ENCODE assay signal across 8 cellular contexts in genomic region chr3:8501388-8502131, GRCh38. TPM values are rescaled to one million over a fixed set of nuclear protein-coding genes. Genes with fewer than 3 reads are reported as not detected.
DNase-seq lines count a peak whose midpoint lies in the region; ATAC-seq and TF ChIP-seq lines count a peak whose summit lies in the region.

TSS of gene LMCD1 (plus strand) at chr3:8501823. CDS start at chr3:8501939, 116 bp downstream.

- H3K4me3 Mint-ChIP-seq in activated CD8-positive, alpha-beta T cell treated with anti-CD3 and anti-CD28 coated beads, Interleukin-2, amount 10 ng/mL, durations not matched to agents 7 days and 5 days: peak within 1 kb of the TSS; percentile 66

- peaks cover 9% of the 10 kb centered on the region for H3K4me1 Mint-ChIP-seq in activated CD8-positive, alpha-beta T cell treated with anti-CD3 and anti-CD28 coated beads, Interleukin-2, amount 10 ng/mL, durations not matched to agents 7 days and 5 days (ENCODE audit: low read depth)

- no peaks in the 10 kb centered on the region for H3K9me3 Mint-ChIP-seq in activated CD8-positive, alpha-beta T cell treated with anti-CD3 and anti-CD28 coated beads, Interleukin-2, amount 10 ng/mL, durations not matched to agents 7 days and 5 days (ENCODE audit: insufficient read depth)

- peaks cover 22% of the 10 kb centered on the region for H3K27me3 Mint-ChIP-seq in activated CD8-positive, alpha-beta T cell treated with anti-CD3 and anti-CD28 coated beads, Interleukin-2, amount 10 ng/mL, durations not matched to agents 7 days and 5 days (ENCODE audit: low read depth)

- H3K36me3 Mint-ChIP-seq in activated CD8-positive, alpha-beta T cell treated with anti-CD3 and anti-CD28 coated beads, Interleukin-2, amount 10 ng/mL, durations not matched to agents 7 days and 5 days (ENCODE audit: low read depth): no peaks in the 10 kb centered on the region

- CTCF ChIA-PET in activated CD8-positive, alpha-beta T cell treated with anti-CD3 and anti-CD28 coated beads, Interleukin-2, amount 10 ng/mL, durations not matched to agents 7 days and 5 days (lab: Charles Lee): no interaction called here

- WGBS in right lobe of liver (ENCODE audit: insufficient coverage, low coverage, low lambda C conversion rate, missing lambda C conversion rate): 2% methylated on average over 18 of the region's 49 CpGs

- DNase-seq in AG09319 (ENCODE audit: extremely low read depth, low read depth) (peak; percentile 87), NCI-H526 (lab: John Stamatoyannopoulos, UW) (peak; percentile 84 to 97), ecto neural progenitor cell (ENCODE audit: low spot score) (peak; percentile 96), right lobe of liver (peak; percentile 97 to 98 (median 97))
- DNase-seq in activated CD8-positive, alpha-beta T cell treated with anti-CD3 and anti-CD28 coated beads, Interleukin-2, amount 10 ng/mL, durations not matched to agents 7 days and 5 days: peak; percentile 79
- peak; percentile 82 for DNase-seq in stimulated activated CD4-positive, alpha-beta T cell treated with anti-CD3 and anti-CD28 coated beads, Interleukin-4, amount 100 ng/mL, for 24 hours

- H3K36me3 ChIP-seq in right lobe of liver: no peaks in the 10 kb centered on the region

- no peaks in the 10 kb centered on the region for H3K9me3 ChIP-seq in right lobe of liver

- TF ChIP-seq CTCF in AG09319 (IDR thresholded peaks at IDR 0.05; ENCODE audit: low read depth, low read length) (peak; percentile 16), right lobe of liver (IDR thresholded peaks at IDR 0.05) (peak in 3 of 4 donors; percentile 17 to 27 (median 19))

- peak; percentile 90 for TF ChIP-seq POLR2A in right lobe of liver (IDR thresholded peaks at IDR 0.05)

- intact Hi-C loops in right lobe of liver (cut with DNase I): no loop called here

- no peaks in the 10 kb centered on the region for H3K27me3 ChIP-seq in right lobe of liver

- no peak within 1 kb of the TSS for H3K27ac Mint-ChIP-seq in activated CD8-positive, alpha-beta T cell treated with anti-CD3 and anti-CD28 coated beads, Interleukin-2, amount 10 ng/mL, durations not matched to agents 7 days and 5 days

- H3K27ac ChIP-seq in right lobe of liver: peak within 1 kb of the TSS; percentile 71 to 89 (median 81)

- ATAC-seq in GM19035 (IDR thresholded peaks at IDR 0.05; ENCODE audit: unreplicated experiment) (peak; percentile 96), HG03280 (IDR thresholded peaks at IDR 0.05; ENCODE audit: unreplicated experiment) (peak; percentile 97), right lobe of liver (peak; percentile 92 to 98 (median 96))
- ATAC-seq in activated CD8-positive, alpha-beta T cell treated with anti-CD3 and anti-CD28 coated beads, Interleukin-2, amount 10 ng/mL, durations not matched to agents 7 days and 5 days: peak; percentile 100

- POLR2A ChIA-PET in activated CD8-positive, alpha-beta T cell treated with anti-CD3 and anti-CD28 coated beads, Interleukin-2, amount 10 ng/mL, durations not matched to agents 7 days and 5 days (lab: Charles Lee): no interaction called here

- peak within 1 kb of the TSS; percentile 39 to 58 (median 41) for H3K4me3 ChIP-seq in right lobe of liver

- H3K4me1 ChIP-seq in right lobe of liver: peaks cover 0 to 42% (median 15%) of the 10 kb centered on the region in 4 donors

RNA-seq across cellular contexts. Expression of gene LMCD1, which starts in this region (rescaled TPM):
- total RNA-seq in activated CD8-positive, alpha-beta T cell treated with anti-CD3 and anti-CD28 coated beads, Interleukin-2, amount 10 ng/mL, durations not matched to agents 7 days and 5 days: 1 to 10 TPM in 1 of 2 experiments, under 1 TPM in 1; 0.53 to 1.2 TPM
- 10 to 100 TPM in 3 of 6 experiments, 1 to 10 TPM in 3; 3.0 to 24.0 (median 8.4) TPM for total RNA-seq in right lobe of liver

Comparison
In these comparisons a context has a peak if more than half of its experiments do, and no peak if none do; other contexts are left out.
1. Peak in every context shown above with its lines: DNase-seq, ATAC-seq, H3K4me3 ChIP-seq and H3K27ac ChIP-seq.